ENCODE assay signal across 23 cellular contexts in the genomic region with DNA sequence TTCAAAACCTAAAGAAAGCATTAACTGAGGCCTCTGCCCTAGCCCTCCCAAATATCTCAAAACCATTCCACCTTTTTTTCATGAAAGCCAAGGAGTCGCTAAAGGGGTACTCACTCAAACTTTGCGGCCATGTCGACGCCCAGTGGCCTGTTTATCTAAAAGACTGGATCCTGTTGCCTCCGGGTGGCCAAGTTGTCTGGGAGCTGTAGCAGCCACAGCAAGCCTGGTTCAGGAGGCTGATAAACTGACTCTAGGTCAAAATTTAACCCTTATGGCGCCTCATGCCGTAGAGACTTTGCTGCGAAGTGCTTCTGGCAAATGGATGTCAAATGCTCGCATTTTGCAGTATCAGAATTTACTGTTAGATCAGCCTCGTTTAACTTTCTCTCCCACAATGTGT.
"Had no signal": no experiment of that assay in that cellular context is flagged by ENCODE, and none has a peak within 500 bp of the region (broad histone marks: within the 10 kb centered on the region; RNA-seq: fewer than 3 reads in every experiment).

No MANE protein-coding gene starts in this region.

- ATAC-seq: heart right ventricle; left ventricle myocardium superior; lower lobe of right lung; natural killer cell; sciatic nerve; stimulated activated effector memory CD8-positive, alpha-beta T cell treated with anti-CD3 and anti-CD28 coated beads, Interleukin-12 subunit alpha, Interleukin-12 subunit beta, amount 100 ng/mL, for 72 hours had no signal

- H3K4me1 ChIP-seq: lower lobe of right lung, parathyroid adenoma, testis had no signal

- H3K79me2 ChIP-seq: parathyroid adenoma had no signal

- H3K4me2 ChIP-seq: smooth muscle cell had no signal

- H3K36me3 ChIP-seq: esophagus squamous epithelium, heart right ventricle, lower lobe of right lung, neutrophil, tibial artery had no signal

- H3K27ac ChIP-seq: dorsolateral prefrontal cortex, esophagus squamous epithelium, heart right ventricle, lower lobe of right lung, neutrophil, parathyroid adenoma, testis, tibial artery had no signal

- DNase-seq: cerebellar nuclear complex; dorsolateral prefrontal cortex; effector CD8-positive, alpha-beta T cell; esophagus squamous epithelium; foreskin melanocyte; glutamatergic neuron; heart right ventricle; immature natural killer cell; kidney glomerular epithelial cell; left ventricle myocardium superior; lower lobe of right lung; natural killer cell; stimulated activated CD4-positive, alpha-beta T cell treated with anti-CD3 and anti-CD28 coated beads, Interleukin-2, amount 100 ng/mL, for 24 hours; stimulated activated CD4-positive, alpha-beta T cell treated with anti-CD3 and anti-CD28 coated beads, Interleukin-4, amount 100 ng/mL, for 24 hours; stimulated activated naive CD4-positive, alpha-beta T cell treated with Interleukin-2 at 50 U/mL for 16 hours; substantia nigra; testis; tibial artery had no signal

- H3K9ac ChIP-seq: parathyroid adenoma had no signal

- H3K27me3 ChIP-seq: dorsolateral prefrontal cortex, esophagus squamous epithelium, heart right ventricle, neutrophil, testis, tibial artery had no signal

- H3K4me3 ChIP-seq: dorsolateral prefrontal cortex, esophagus squamous epithelium, heart right ventricle, lower lobe of right lung, smooth muscle cell, testis, tibial artery had no signal

- H3K9me3 ChIP-seq: esophagus squamous epithelium, heart right ventricle, lower lobe of right lung, neutrophil, testis, tibial artery had no signal
